Comparison of ENCODE assay signal across 1 cellular context in genomic region chr19:48639483-48640375, GRCh38.
TF ChIP-seq lines count a peak whose summit lies in the region.

No MANE protein-coding gene starts in this region.

TF ChIP-seq in IMR-90, 13 proteins besides CTCF, POLR2A, EP300 and RAD21 (continued from another document):
- TF ChIP-seq RCOR1 (IDR thresholded peaks at IDR 0.05; ENCODE audit: insufficient replicate concordance, low read length) (no peak), MAFK (IDR thresholded peaks at IDR 0.05; ENCODE audit: low read depth, low read length) (no peak), ELK1 (IDR thresholded peaks at IDR 0.05; ENCODE audit: borderline replicate concordance, low read depth, low read length) (no peak), CHD1 (IDR thresholded peaks at IDR 0.05; ENCODE audit: low read depth, low read length) (no peak), MXI1 (IDR thresholded peaks at IDR 0.05; ENCODE audit: borderline replicate concordance, low read depth, low read length) (no peak), CEBPB (IDR thresholded peaks at IDR 0.05; ENCODE audit: low read depth, low read length) (no peak)
